ENCODE assay signal across 27 cellular contexts in the genomic region with DNA sequence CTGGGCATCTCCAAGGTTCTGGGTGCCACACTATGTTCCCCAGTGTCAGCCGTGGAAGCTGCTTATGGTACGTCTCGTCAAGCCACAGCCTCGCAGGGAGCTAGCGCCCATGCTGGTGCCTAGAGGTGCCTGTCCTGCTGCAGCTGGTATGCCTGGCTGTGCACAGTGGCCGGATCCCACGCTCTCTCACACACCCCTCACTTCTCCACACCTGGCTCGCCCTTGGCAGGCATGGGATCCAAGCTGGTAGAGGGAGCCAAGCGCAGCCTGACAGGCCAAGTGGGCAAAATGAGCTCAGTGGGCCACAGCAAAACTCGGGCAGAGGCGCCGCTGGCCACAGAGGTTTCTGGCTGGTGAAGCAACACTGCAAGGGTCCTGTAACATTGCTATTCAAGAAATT.
A peak's percentile ranks its signal among the peaks of the same experiment; 100 is the strongest.
DNase-seq lines count a peak whose midpoint lies in the region; ATAC-seq and TF ChIP-seq lines count a peak whose summit lies in the region.
"Had no signal": no experiment of that assay in that cellular context is flagged by ENCODE, and none has a peak within 500 bp of the region (broad histone marks: within the 10 kb centered on the region; RNA-seq: fewer than 3 reads in every experiment).

No MANE protein-coding gene starts in this region.

- peak overlapping the region; percentile 56 for H3K27ac Mint-ChIP-seq in dendritic cell treated with granulocyte-macrophage colony-stimulating factor and Interleukin-4, amounts not matched to agents 40 ng/mL and 50 ng/mL, for 4 days
- H3K27ac Mint-ChIP-seq in neural progenitor cell: peak overlapping the region; percentile 42
- peak overlapping the region; percentile 60 for H3K27ac Mint-ChIP-seq in type B pancreatic cell
- H3K27ac Mint-ChIP-seq: CD8-positive, alpha-beta T cell had no signal

- H3K79me2 ChIP-seq in PC-3 (ENCODE audit: low read length) (no peaks in the 10 kb centered on the region), neural progenitor cell (ENCODE audit: low read depth) (no peaks in the 10 kb centered on the region)

- H2AFZ ChIP-seq in PC-3 (ENCODE audit: low read length): no peak overlapping the region
- no peak overlapping the region for H2AFZ ChIP-seq in neural progenitor cell (replicated peaks)

- H3K4me1 ChIP-seq in PC-3 (ENCODE audit: insufficient read depth, low read length) (peaks cover 74% of the 10 kb centered on the region), neural progenitor cell (peaks cover 49% of the 10 kb centered on the region)
- H3K4me1 ChIP-seq: Caco-2, SJSA1 had no signal

- H3K36me3 Mint-ChIP-seq in dendritic cell treated with granulocyte-macrophage colony-stimulating factor and Interleukin-4, amounts not matched to agents 40 ng/mL and 50 ng/mL, for 4 days (ENCODE audit: low read depth): peaks cover 6% of the 10 kb centered on the region
- no peaks in the 10 kb centered on the region for H3K36me3 Mint-ChIP-seq in neural progenitor cell
- H3K36me3 Mint-ChIP-seq in type B pancreatic cell: no peaks in the 10 kb centered on the region
- H3K36me3 Mint-ChIP-seq: CD8-positive, alpha-beta T cell had no signal

- H3K4me3 ChIP-seq in PC-3 (ENCODE audit: low read length) (no peak overlapping the region; the same call in 1 of the 2 replicates), neural progenitor cell (no peak overlapping the region)
- H3K4me3 ChIP-seq: GM12878, K562, SJSA1 had no signal

- no TSS peak for BruUV-seq in PC-3 (replicated peaks; lab: Mats Ljungman, UMichigan)

- CTCF ChIA-PET in PC-3 (lab: Charles Lee): interaction anchor here (0.6 to 1.6 kb wide), 2 partner anchors 17 to 20 kb away, joined by 3 to 4 read pairs; no protein-coding TSS in a partner anchor

- H3F3A ChIP-seq in PC-3 (ENCODE audit: low read length, unreplicated experiment): peaks cover 6% of the 10 kb centered on the region
- peaks cover 22% of the 10 kb centered on the region for H3F3A ChIP-seq in neural progenitor cell (ENCODE audit: low read depth)

- H3K4me1 Mint-ChIP-seq in dendritic cell treated with granulocyte-macrophage colony-stimulating factor and Interleukin-4, amounts not matched to agents 40 ng/mL and 50 ng/mL, for 4 days (ENCODE audit: low read depth): peaks cover 48% of the 10 kb centered on the region
- H3K4me1 Mint-ChIP-seq in neural progenitor cell (peaks cover 18% of the 10 kb centered on the region), type B pancreatic cell (ENCODE audit: unreplicated experiment) (peaks cover 11% of the 10 kb centered on the region)

- no peaks in the 10 kb centered on the region for H4K20me1 ChIP-seq in PC-3 (ENCODE audit: low read length)
- H4K20me1 ChIP-seq in neural progenitor cell (ENCODE audit: low read depth): no peaks in the 10 kb centered on the region

- H3K4me3 Mint-ChIP-seq in dendritic cell treated with granulocyte-macrophage colony-stimulating factor and Interleukin-4, amounts not matched to agents 40 ng/mL and 50 ng/mL, for 4 days: no peak overlapping the region
- no peak overlapping the region for H3K4me3 Mint-ChIP-seq in neural progenitor cell
- no peak overlapping the region for H3K4me3 Mint-ChIP-seq in type B pancreatic cell
- H3K4me3 Mint-ChIP-seq: CD8-positive, alpha-beta T cell had no signal

- peaks cover 9% of the 10 kb centered on the region for H3K9me3 Mint-ChIP-seq in dendritic cell treated with granulocyte-macrophage colony-stimulating factor and Interleukin-4, amounts not matched to agents 40 ng/mL and 50 ng/mL, for 4 days
- no peaks in the 10 kb centered on the region for H3K9me3 Mint-ChIP-seq in neural progenitor cell
- no peaks in the 10 kb centered on the region for H3K9me3 Mint-ChIP-seq in type B pancreatic cell
- H3K9me3 Mint-ChIP-seq: CD8-positive, alpha-beta T cell had no signal

- ATAC-seq in PC-3 (no peak), GM21390 (IDR thresholded peaks at IDR 0.05; ENCODE audit: unreplicated experiment) (no peak), HG03571 (IDR thresholded peaks at IDR 0.05; ENCODE audit: unreplicated experiment) (no peak)
- ATAC-seq: CD8-positive, alpha-beta T cell; GM12878; K562 had no signal

- no peaks in the 10 kb centered on the region for H3K9me3 ChIP-seq in PC-3 (ENCODE audit: low read length)
- H3K9me3 ChIP-seq in neural progenitor cell (ENCODE audit: low read depth): no peaks in the 10 kb centered on the region
- H3K9me3 ChIP-seq: Caco-2, SJSA1 had no signal

- peak overlapping the region; percentile 9; the same call in 1 of the 2 replicates for H3K9ac ChIP-seq in PC-3 (ENCODE audit: low read length)
- no peak overlapping the region for H3K9ac ChIP-seq in neural progenitor cell

- H3K27me3 ChIP-seq in PC-3 (ENCODE audit: low read length): no peaks in the 10 kb centered on the region
- no peaks in the 10 kb centered on the region for H3K27me3 ChIP-seq in neural progenitor cell
- H3K27me3 ChIP-seq: SJSA1 had no signal

- no peaks in the 10 kb centered on the region for H3K9me2 ChIP-seq in PC-3 (replicated peaks; ENCODE audit: low read length)

- intact Hi-C loops in PC-3 (cut with micrococcal nuclease): loop anchor here (1.0 to 5.0 kb wide), 3 partner anchors 17 to 157 kb away; partner anchors contain the start of gene RBMS1
- intact Hi-C loops in dendritic cell treated with granulocyte-macrophage colony-stimulating factor and Interleukin-4, amounts not matched to agents 40 ng/mL and 50 ng/mL, for 4 days (cut with micrococcal nuclease): no loop called here

- H3K36me3 ChIP-seq in PC-3 (ENCODE audit: low read depth, low read length): no peaks in the 10 kb centered on the region
- no peaks in the 10 kb centered on the region for H3K36me3 ChIP-seq in neural progenitor cell
- H3K36me3 ChIP-seq: SJSA1 had no signal

- DNase-seq in PC-3: no peak
- DNase-seq in neural progenitor cell (ENCODE audit: low spot score): no peak
- DNase-seq in type B pancreatic cell (ENCODE audit: extremely low spot score, unreplicated experiment): no peak
- no peak for DNase-seq in RPMI8226
- DNase-seq: C1 segment of cervical spinal cord; Caco-2; CD8-positive, alpha-beta T cell; DMS 273 treated with DMSO at 0.1 percent for 48 hours; DMS79; EL; GDM1; Kasumi-1; NCI-H1092 treated with DMSO at 0.1 percent for 48 hours; NCI-H1436; NCI-H187; NCI-H2081 treated with DMSO at 0.1 percent for 48 hours; NCI-H2171; NCI-H226; NCI-H510A; NCI-H69; Right ventricle myocardium superior had no signal

- no peak for TF ChIP-seq CTCF in PC-3 (conservative IDR thresholded peaks at IDR 0.05; ENCODE audit: low read depth, low read length)
- no peak for TF ChIP-seq CTCF in neural progenitor cell (IDR thresholded peaks at IDR 0.05)
- TF ChIP-seq CTCF in type B pancreatic cell (conservative IDR thresholded peaks at IDR 0.05): no peak

- POLR2A ChIA-PET in PC-3 (lab: Charles Lee; ENCODE audit: unreplicated experiment): interaction anchor here (0.6 to 1.1 kb wide), 2 partner anchors 11 to 17 kb away, joined by 3 to 5 read pairs; no protein-coding TSS in a partner anchor

- H3K4me2 ChIP-seq in PC-3 (ENCODE audit: low read length) (peak overlapping the region; percentile 63), neural progenitor cell (no peak overlapping the region)

- peak overlapping the region; percentile 85 for H3K27ac ChIP-seq in PC-3 (ENCODE audit: low read length)
- no peak overlapping the region for H3K27ac ChIP-seq in neural progenitor cell
- H3K27ac ChIP-seq: SJSA1 had no signal

- no peaks in the 10 kb centered on the region for H3K27me3 Mint-ChIP-seq in dendritic cell treated with granulocyte-macrophage colony-stimulating factor and Interleukin-4, amounts not matched to agents 40 ng/mL and 50 ng/mL, for 4 days
- H3K27me3 Mint-ChIP-seq in neural progenitor cell (ENCODE audit: insufficient read depth, low read depth) (peaks cover 6% of the 10 kb centered on the region), type B pancreatic cell (no peaks in the 10 kb centered on the region)
